ENCODE assay signal across 8 cellular contexts in genomic region chr22:38870791-38871359, GRCh38. TPM values are rescaled to one million over a fixed set of nuclear protein-coding genes. Genes with fewer than 3 reads are reported as not detected.
DNase-seq lines count a peak whose midpoint lies in the region; ATAC-seq, FAIRE-seq and TF ChIP-seq lines count a peak whose summit lies in the region.

No MANE protein-coding gene starts in this region.

- TF ChIP-seq CTCF in PC-3 (conservative IDR thresholded peaks at IDR 0.05; ENCODE audit: low read depth, low read length) (no peak), epithelial cell of proximal tubule (conservative IDR thresholded peaks at IDR 0.05; ENCODE audit: low read depth, low read length) (no peak), pancreas (IDR thresholded peaks at IDR 0.05) (no peak)

- DNase-seq in CD4-positive, alpha-beta memory T cell, result peak in 1 of 5 donors; percentile 12
- DNase-seq in PC-3, result no peak
- DNase-seq in epithelial cell of proximal tubule (ENCODE audit: low read depth), result no peak
- DNase-seq in pancreas, result peak in 1 of 6 donors; percentile 41
- DNase-seq in activated CD8-positive, alpha-beta memory T cell treated with anti-CD3 and anti-CD28 coated beads, Interleukin-2, amount 50 U/mL, for 48 hours, result no peak
- no peak for DNase-seq in GM03348 (ENCODE audit: low spot score)
- DNase-seq in retina, result no peak

- peak overlapping the region; percentile 56 for H3K27ac ChIP-seq in CD4-positive, alpha-beta memory T cell (ENCODE audit: low read depth, low read length)
- no peak overlapping the region for H3K27ac ChIP-seq in PC-3 (ENCODE audit: low read length)
- peak overlapping the region; percentile 27 to 75 (median 69) for H3K27ac ChIP-seq in pancreas

- CTCF ChIA-PET in CD4-positive, alpha-beta memory T cell (lab: Charles Lee; ENCODE audit: partially characterized antibody), result interaction anchor here (0.8 to 7.1 kb wide), 33 partner anchors 9 to 449 kb away, joined by 3 to 168 read pairs (median 7); partner anchors contain the start of gene RPL3
- CTCF ChIA-PET in PC-3 (lab: Charles Lee), result interaction anchor here (1.0 to 1.1 kb wide), 2 partner anchors 102 to 132 kb away, joined by 3 to 6 read pairs; no protein-coding TSS in a partner anchor

- no peak overlapping the region for H2AFZ ChIP-seq in PC-3 (ENCODE audit: low read length)

- peaks cover 37% of the 10 kb centered on the region for H3K79me2 ChIP-seq in PC-3 (ENCODE audit: low read length)

- H3K4me1 ChIP-seq in CD4-positive, alpha-beta memory T cell (ENCODE audit: insufficient read depth, low read length), result peaks cover 53% of the 10 kb centered on the region
- H3K4me1 ChIP-seq in PC-3 (ENCODE audit: insufficient read depth, low read length) (peaks cover 24% of the 10 kb centered on the region), pancreas (peaks cover 0 to 16% (median 13%) of the 10 kb centered on the region in 3 donors)

- peak overlapping the region; percentile 52 to 55 for H3K4me3 ChIP-seq in CD4-positive, alpha-beta memory T cell (ENCODE audit: low read length in 2 of 2)
- H3K4me3 ChIP-seq in PC-3 (ENCODE audit: low read length), result peak overlapping the region; percentile 66
- peak overlapping the region; percentile 76 for H3K4me3 ChIP-seq in epithelial cell of proximal tubule (ENCODE audit: low read depth, low read length)
- H3K4me3 ChIP-seq in pancreas, result peak overlapping the region; percentile 38 to 69 (median 61)

- H3K4me2 ChIP-seq in PC-3 (ENCODE audit: low read length), result peak overlapping the region; percentile 80

- H3K4me3 Mint-ChIP-seq in CD4-positive, alpha-beta memory T cell, result peak overlapping the region; percentile 87 to 96 (median 90)

- peak overlapping the region; percentile 69 to 97 (median 90) for H3K27ac Mint-ChIP-seq in CD4-positive, alpha-beta memory T cell

- no peaks in the 10 kb centered on the region for H3K27me3 ChIP-seq in CD4-positive, alpha-beta memory T cell (ENCODE audit: insufficient read depth, low read length)
- no peaks in the 10 kb centered on the region for H3K27me3 ChIP-seq in PC-3 (ENCODE audit: low read length)
- H3K27me3 ChIP-seq in pancreas, result no peaks in the 10 kb centered on the region

- BruUV-seq in PC-3 (replicated peaks; lab: Mats Ljungman, UMichigan), result no TSS peak

- no peaks in the 10 kb centered on the region for H3K9me3 ChIP-seq in CD4-positive, alpha-beta memory T cell (ENCODE audit: control insufficient read depth in 1 of 2, low read length in 2 of 2)
- H3K9me3 ChIP-seq in PC-3 (ENCODE audit: low read length) (no peaks in the 10 kb centered on the region), pancreas (no peaks in the 10 kb centered on the region)

- H3F3A ChIP-seq in PC-3 (ENCODE audit: low read length, unreplicated experiment), result no peaks in the 10 kb centered on the region

- peak overlapping the region; percentile 82 for H3K9ac ChIP-seq in PC-3 (ENCODE audit: low read length)

- intact Hi-C loops in CD4-positive, alpha-beta memory T cell (cut with micrococcal nuclease), result loop anchor here (1.0 to 5.0 kb wide), 6 partner anchors 56 to 445 kb away; partner anchors contain the start of gene JOSD1
- intact Hi-C loops in PC-3 (cut with micrococcal nuclease), result loop anchor here (1.0 to 5.0 kb wide), 3 partner anchors 102 to 132 kb away; partner anchors contain the start of gene APOBEC3B
- intact Hi-C loops in pancreas (cut with DNase I), result loop anchor here in 1 of 3 donors (10.0 kb wide), 1 partner anchor 54 kb away; no protein-coding TSS in a partner anchor

- no peak for FAIRE-seq in pancreas (lab: Jason Lieb, UNC)

- ATAC-seq in PC-3, result no peak
- ATAC-seq in pancreas, result no peak
- no peak for ATAC-seq in GM19023 (IDR thresholded peaks at IDR 0.05; ENCODE audit: unreplicated experiment)

- peaks cover 0 to 28% of the 10 kb centered on the region in 2 donors for H3K36me3 Mint-ChIP-seq in CD4-positive, alpha-beta memory T cell

- 9 to 25% methylated on average over 2 of the region's 2 CpGs for WGBS in pancreas, 2 donors

- no peaks in the 10 kb centered on the region for H3K9me2 ChIP-seq in PC-3 (replicated peaks; ENCODE audit: low read length)

- H3K9me3 Mint-ChIP-seq in CD4-positive, alpha-beta memory T cell, result no peaks in the 10 kb centered on the region

- POLR2A ChIA-PET in CD4-positive, alpha-beta memory T cell (lab: Charles Lee; ENCODE audit: partially characterized antibody), result interaction anchor here (1.1 to 6.2 kb wide), 15 partner anchors 12 to 1035 kb away, joined by 3 to 85 read pairs (median 6); partner anchors contain the start of genes ATF4, CBX7, NPTXR and RPL3
- POLR2A ChIA-PET in PC-3 (lab: Charles Lee; ENCODE audit: unreplicated experiment), result no interaction called here

- H4K20me1 ChIP-seq in PC-3 (ENCODE audit: low read length), result peaks cover 5% of the 10 kb centered on the region; the same call in 1 of the 2 replicates

- peaks cover 34 to 62% (median 45%) of the 10 kb centered on the region in 4 donors for H3K4me1 Mint-ChIP-seq in CD4-positive, alpha-beta memory T cell

- H3K27me3 Mint-ChIP-seq in CD4-positive, alpha-beta memory T cell, result no peaks in the 10 kb centered on the region

- H3K36me3 ChIP-seq in CD4-positive, alpha-beta memory T cell (ENCODE audit: insufficient read depth, low read length), result peaks cover 20% of the 10 kb centered on the region
- H3K36me3 ChIP-seq in PC-3 (ENCODE audit: low read depth, low read length), result peaks cover 8% of the 10 kb centered on the region
- H3K36me3 ChIP-seq in pancreas, result peaks cover 0 to 8% (median 3%) of the 10 kb centered on the region in 3 donors

RNA-seq across cellular contexts. Expression of gene CBX6, which starts 1.1 kb away (rescaled TPM):
- total RNA-seq in CD4-positive, alpha-beta memory T cell, result 10 to 100 TPM; 85.0 to 88.0 TPM
- 10 to 100 TPM in 1 of 2 donors, 1 to 10 TPM in 1; 4.1 to 10.9 TPM for polyA plus RNA-seq in CD4-positive, alpha-beta memory T cell
- total RNA-seq in PC-3 (2014; rRNA removed) (37.5 and 50.1 TPM in 2 replicates), epithelial cell of proximal tubule (36.7 and 43.5 TPM in 2 replicates), pancreas (10 to 100 TPM; 22.5 to 44.6 (median 29.2) TPM)
- 10 to 100 TPM; 23.1 to 29.0 TPM for polyA plus RNA-seq in pancreas

RNA-seq across cellular contexts. Expression of gene NPTXR, which starts 27.0 kb away (rescaled TPM):
- 1 to 10 TPM; 8.6 to 9.0 TPM for total RNA-seq in CD4-positive, alpha-beta memory T cell
- polyA plus RNA-seq in CD4-positive, alpha-beta memory T cell, result under 1 TPM; 0.31 to 0.61 TPM
- total RNA-seq in PC-3 (2014; rRNA removed) (2.8 and 3.5 TPM in 2 replicates), epithelial cell of proximal tubule (0.58 and 0.72 TPM in 2 replicates), pancreas (10 to 100 TPM in 1 of 6 donors, 1 to 10 TPM in 5; 4.2 to 11.0 (median 6.0) TPM)
- polyA plus RNA-seq in pancreas, result 1 to 10 TPM; 3.0 to 5.0 TPM
